8 cellular contexts compared by ENCODE assay signal in the genomic region with DNA sequence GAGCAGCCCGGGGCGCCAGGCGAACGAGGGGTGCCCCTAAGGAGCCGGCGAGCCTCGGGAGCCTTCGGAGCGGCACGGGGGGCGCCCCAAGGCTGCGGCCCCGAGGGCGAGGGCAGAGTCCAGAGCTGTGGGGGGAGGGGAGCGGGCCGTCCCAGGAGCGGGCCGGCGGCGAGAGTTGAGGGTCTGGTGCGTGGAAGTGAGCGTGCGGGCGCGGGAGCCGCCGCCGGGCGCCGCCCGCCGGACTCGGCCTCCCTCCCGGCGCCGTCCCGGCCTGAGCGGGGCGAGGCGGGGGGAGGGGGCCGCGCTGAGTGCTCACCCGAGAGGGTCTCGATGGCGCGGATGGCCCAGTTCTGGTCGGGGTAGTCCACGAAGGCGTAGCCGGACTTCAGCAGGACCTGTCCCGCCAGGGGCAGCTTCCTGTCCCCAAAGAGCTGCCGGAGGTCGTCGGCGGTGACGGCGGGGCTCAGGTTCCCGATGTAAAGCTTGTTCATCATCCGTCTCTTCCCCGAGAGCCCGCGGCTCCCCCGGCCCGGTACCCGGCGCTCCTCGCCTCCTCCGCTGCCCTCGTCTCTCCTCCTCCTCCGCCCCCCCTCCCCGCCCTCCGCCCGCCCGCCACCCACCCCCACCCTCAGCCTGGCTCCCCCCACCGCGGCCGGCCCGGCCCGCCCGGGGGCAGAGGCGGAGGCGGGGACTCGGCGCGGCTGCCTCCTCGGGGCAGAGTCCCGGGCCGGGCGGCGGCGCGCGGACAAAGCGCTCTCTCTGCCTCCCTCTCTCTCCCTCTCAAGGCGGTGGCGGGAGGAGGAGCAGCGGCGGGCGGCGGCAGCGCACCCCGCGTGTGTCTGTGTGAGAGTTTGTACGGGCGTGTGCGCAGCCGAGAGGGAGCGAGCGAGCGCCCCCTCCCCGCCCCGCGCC. TPM values are rescaled to one million over a fixed set of nuclear protein-coding genes. Genes with fewer than 3 reads are reported as not detected.
DNase-seq lines count a peak whose midpoint lies in the region; ATAC-seq and TF ChIP-seq lines count a peak whose summit lies in the region.

Gene IGF2BP2 (minus strand): TSS at position 576 of the 912 bp plus-strand sequence. CDS start 82 bp downstream, at position 494.

- no peaks in the 10 kb centered on the region for H3K36me3 ChIP-seq in colonic mucosa

- H3K27ac ChIP-seq in VCaP (peak within 1 kb of the TSS; percentile 65), colonic mucosa (peak within 1 kb of the TSS; percentile 89)

- DNase-seq in Caki2 (ENCODE audit: low read depth) (peak; percentile 88), LNCaP clone FGC (ENCODE audit: low read depth) (no peak), colonic mucosa (peak; percentile 85), kidney glomerular epithelial cell (lab: John Stamatoyannopoulos, UW) (peak; percentile 71), NCI-H128 (lab: John Stamatoyannopoulos, UW; ENCODE audit: unreplicated experiment) (no peak)
- DNase-seq in stimulated activated CD4-positive, alpha-beta T cell treated with anti-CD3 and anti-CD28 coated beads, Interleukin-2, amount 100 ng/mL, for 4 hours (ENCODE audit: low read depth) = peak; percentile 35

- in situ Hi-C loops in Caki2 (cut with HindIII; ENCODE audit: low pct_unique_long_range_greater_than_20kb, low sequenced_read_pairs) = loop anchor here (10.0 kb wide), 1 partner anchor 100 kb away; no protein-coding TSS in a partner anchor

- H3K9ac ChIP-seq in colonic mucosa (ENCODE audit: low read depth in 2 of 2, low read length in 2 of 2) = peak within 1 kb of the TSS; percentile 86 to 88

- H3K9me3 ChIP-seq in colonic mucosa = no peaks in the 10 kb centered on the region

- H3K4me3 ChIP-seq in LNCaP clone FGC (ENCODE audit: low read depth, low read length) = peak within 1 kb of the TSS; percentile 45
- H3K4me3 ChIP-seq in colonic mucosa = peak within 1 kb of the TSS; percentile 77

- intact Hi-C loops in colonic mucosa (cut with DNase I) = loop anchor here (5.0 kb wide), 1 partner anchor 103 kb away; no protein-coding TSS in a partner anchor

- H3K4me1 ChIP-seq in colonic mucosa = no peaks in the 10 kb centered on the region

- TF ChIP-seq CTCF in LNCaP clone FGC (IDR thresholded peaks at IDR 0.05; ENCODE audit: control insufficient read depth, extremely low read depth, insufficient read depth) (peak; percentile 5; the same call in 1 of the 2 replicates), VCaP (conservative IDR thresholded peaks at IDR 0.05) (0 out of 2 replicates have a peak, but pooled peaks have one; percentile 11), colonic mucosa (IDR thresholded peaks at IDR 0.05) (no peak)

- H3K27me3 ChIP-seq in colonic mucosa = no peaks in the 10 kb centered on the region

- ATAC-seq in GM21423 (IDR thresholded peaks at IDR 0.05; ENCODE audit: unreplicated experiment) = peak; percentile 71

RNA-seq across cellular contexts. Expression of gene IGF2BP2, which starts in this region (rescaled TPM):
- total RNA-seq in Caki2 (2014; rRNA removed; shearing (Covaris generic); ENCODE audit: low replicate concordance) = 23.0 and 27.6 TPM in 2 replicates
- total RNA-seq in colonic mucosa = 10 to 100 TPM; 48.7 to 61.2 TPM

Comparison
In these comparisons a context has a peak if more than half of its experiments do, and no peak if none do; other contexts are left out.
1. DNase-seq: peak in Caki2 (single experiment), colonic mucosa (single experiment), kidney glomerular epithelial cell (single experiment) and stimulated activated CD4-positive, alpha-beta T cell treated with anti-CD3 and anti-CD28 coated beads, Interleukin-2, amount 100 ng/mL, for 4 hours (single experiment); none in LNCaP clone FGC (single experiment) and NCI-H128 (single experiment).